Comparison of ENCODE assay signal across 20 cellular contexts in genomic region chr6:152746172-152746553, GRCh38. TPM values are rescaled to one million over a fixed set of nuclear protein-coding genes. Genes with fewer than 3 reads are reported as not detected.
DNase-seq lines count a peak whose midpoint lies in the region; TF ChIP-seq lines count a peak whose summit lies in the region.
"Had no signal": no experiment of that assay in that cellular context is flagged by ENCODE, and none has a peak within 500 bp of the region (broad histone marks: within the 10 kb centered on the region; RNA-seq: fewer than 3 reads in every experiment).

No MANE protein-coding gene starts in this region.

- no peaks in the 10 kb centered on the region for H3K27me3 ChIP-seq in fibroblast of lung (ENCODE audit: control insufficient read depth, insufficient read depth, low read length)
- H3K27me3 ChIP-seq in H7 (ENCODE audit: control insufficient read depth, insufficient read depth, low read length): no peaks in the 10 kb centered on the region
- H3K27me3 ChIP-seq: colonic mucosa had no signal

- no peaks in the 10 kb centered on the region for H3K79me2 ChIP-seq in fibroblast of lung (ENCODE audit: control insufficient read depth, insufficient read depth, low read length)

- DNase-seq in A172 (ENCODE audit: low spot score) (peak; percentile 77), HPDE6-E6E7 (ENCODE audit: extremely low spot score) (peak; percentile 81), T1000 (lab: John Stamatoyannopoulos, UW) (peak; percentile 48), fibroblast of lung (ENCODE audit: low read depth in 2 of 2) (peak; percentile 25 to 58), H7 (no peak), NCI-H2081 (lab: John Stamatoyannopoulos, UW) (no peak), NCI-H748 treated with DMSO at 0.1 percent for 48 hours (lab: John Stamatoyannopoulos, UW) (no peak)
- DNase-seq in NK-92 treated with Interleukin-12 subunit alpha and Interleukin-12 subunit beta, amount 100 ng/mL, for 24 hours (lab: John Stamatoyannopoulos, UW): no peak
- DNase-seq: activated CD4-positive, alpha-beta T cell treated with anti-CD3 and anti-CD28 coated beads for 1 hour; activated naive CD8-positive, alpha-beta T cell treated with anti-CD3 and anti-CD28 coated beads, Interleukin-2, amount 10 ng/mL, durations not matched to agents 7 days and 5 days; activated T-cell treated with anti-CD3 and anti-CD28 coated beads for 4 hours; colonic mucosa; foreskin melanocyte; midbrain; NCI-H1092; NCI-H345; occipital lobe had no signal

- no peak overlapping the region for H3K4me2 ChIP-seq in fibroblast of lung (ENCODE audit: extremely low read depth, insufficient read depth, low read length)
- H3K4me2 ChIP-seq: smooth muscle cell had no signal

- TF ChIP-seq CTCF in fibroblast of lung (conservative IDR thresholded peaks at IDR 0.05 in 1 of 2, IDR thresholded peaks at IDR 0.05 in 1 of 2; ENCODE audit: low read depth in 1 of 2, low read length in 2 of 2): no peak

- H3K36me3 ChIP-seq in fibroblast of lung (ENCODE audit: control insufficient read depth, insufficient read depth, low read length): no peaks in the 10 kb centered on the region
- H3K36me3 ChIP-seq in H7 (replicated peaks; ENCODE audit: control insufficient read depth, insufficient read depth, low read length): no peaks in the 10 kb centered on the region
- H3K36me3 ChIP-seq: colonic mucosa had no signal

- no peak overlapping the region for H3K27ac ChIP-seq in fibroblast of lung (ENCODE audit: insufficient read depth, low read length)
- H3K27ac ChIP-seq: colonic mucosa had no signal

- H3K4me3 ChIP-seq in fibroblast of lung (replicated peaks in 1 of 4; ENCODE audit: control extremely low read depth in 1 of 4, insufficient read depth in 1 of 4, low read depth in 3 of 4, low read length in 4 of 4) (no peak overlapping the region), H7 (ENCODE audit: insufficient read depth, low read depth, low read length) (no peak overlapping the region)
- H3K4me3 ChIP-seq: colonic mucosa, smooth muscle cell had no signal

- no peak overlapping the region for H3K9ac ChIP-seq in fibroblast of lung (ENCODE audit: insufficient read depth, low read length)

- no peaks in the 10 kb centered on the region for H3K4me1 ChIP-seq in fibroblast of lung (ENCODE audit: control insufficient read depth, extremely low read depth, insufficient read depth, low read length)
- H3K4me1 ChIP-seq: colonic mucosa had no signal

- no peaks in the 10 kb centered on the region for H3K9me3 ChIP-seq in fibroblast of lung (ENCODE audit: control insufficient read depth, insufficient read depth, low read depth, low read length)
- H3K9me3 ChIP-seq: colonic mucosa had no signal

- no peak overlapping the region for H2AFZ ChIP-seq in fibroblast of lung (ENCODE audit: low read length)

- H4K20me1 ChIP-seq in fibroblast of lung (ENCODE audit: control insufficient read depth, extremely low read depth, insufficient read depth, low read length): no peaks in the 10 kb centered on the region

RNA-seq across cellular contexts. Expression of gene VIP, which starts 4.4 kb away (rescaled TPM):
- 0.93 and 0.96 TPM in 2 replicates for total RNA-seq in A172 (2014; rRNA removed; shearing (Covaris generic))
- not detected in 2 replicates for total RNA-seq in fibroblast of lung
- not detected in 2 replicates for polyA plus RNA-seq in fibroblast of lung
- polyA plus RNA-seq in fibroblast of lung (2012): not detected in 2 replicates
- polyA minus RNA-seq in fibroblast of lung (ENCODE audit: low replicate concordance): not detected in 2 replicates
- total RNA-seq in H7 (2014; rRNA removed; shearing (Covaris generic)): not detected in 2 replicates
- total RNA-seq: activated naive CD8-positive, alpha-beta T cell treated with anti-CD3 and anti-CD28 coated beads, Interleukin-2, amount 10 ng/mL, durations not matched to agents 7 days and 5 days; OCI-LY7; smooth muscle cell; T-helper 1 cell treated with Interleukin-12 subunit alpha and Interleukin-12 subunit beta and Interleukin-4 antibody, amounts not matched to agents 30 ng/mL and 1 ng/mL, for 36 hours had no signal
- polyA plus RNA-seq: smooth muscle cell had no signal

RNA-seq across cellular contexts. Expression of gene MYCT1, which starts 48.5 kb away (rescaled TPM):
- total RNA-seq in A172 (2014; rRNA removed; shearing (Covaris generic)): 1.5 and 2.9 TPM in 2 replicates
- under 0.01 TPM in 1 of 2 replicates, not detected in the other for total RNA-seq in fibroblast of lung
- 0.08 TPM in 1 of 2 replicates, not detected in the other for polyA plus RNA-seq in fibroblast of lung
- 0.12 TPM in 1 of 2 replicates, not detected in the other for polyA plus RNA-seq in fibroblast of lung (2012)
- polyA minus RNA-seq in fibroblast of lung (ENCODE audit: low replicate concordance): not detected in 2 replicates
- 0.92 and 2.7 TPM in 2 replicates for total RNA-seq in H7 (2014; rRNA removed; shearing (Covaris generic))
- total RNA-seq: activated naive CD8-positive, alpha-beta T cell treated with anti-CD3 and anti-CD28 coated beads, Interleukin-2, amount 10 ng/mL, durations not matched to agents 7 days and 5 days; smooth muscle cell; T-helper 1 cell treated with Interleukin-12 subunit alpha and Interleukin-12 subunit beta and Interleukin-4 antibody, amounts not matched to agents 30 ng/mL and 1 ng/mL, for 36 hours had no signal
- polyA plus RNA-seq: smooth muscle cell had no signal

Comparison
In these comparisons a context has a peak if more than half of its experiments do, and no peak if none do; other contexts are left out.
1. DNase-seq: peak in A172 (single experiment), HPDE6-E6E7 (single experiment), T1000 (single experiment) and fibroblast of lung (2 of 2); none in NK-92 treated with Interleukin-12 subunit alpha and Interleukin-12 subunit beta, amount 100 ng/mL, for 24 hours (single experiment), H7 (single experiment), NCI-H2081 (0 of 2) and NCI-H748 treated with DMSO at 0.1 percent for 48 hours (single experiment).